30 cellular contexts compared by ENCODE assay signal in the genomic region with DNA sequence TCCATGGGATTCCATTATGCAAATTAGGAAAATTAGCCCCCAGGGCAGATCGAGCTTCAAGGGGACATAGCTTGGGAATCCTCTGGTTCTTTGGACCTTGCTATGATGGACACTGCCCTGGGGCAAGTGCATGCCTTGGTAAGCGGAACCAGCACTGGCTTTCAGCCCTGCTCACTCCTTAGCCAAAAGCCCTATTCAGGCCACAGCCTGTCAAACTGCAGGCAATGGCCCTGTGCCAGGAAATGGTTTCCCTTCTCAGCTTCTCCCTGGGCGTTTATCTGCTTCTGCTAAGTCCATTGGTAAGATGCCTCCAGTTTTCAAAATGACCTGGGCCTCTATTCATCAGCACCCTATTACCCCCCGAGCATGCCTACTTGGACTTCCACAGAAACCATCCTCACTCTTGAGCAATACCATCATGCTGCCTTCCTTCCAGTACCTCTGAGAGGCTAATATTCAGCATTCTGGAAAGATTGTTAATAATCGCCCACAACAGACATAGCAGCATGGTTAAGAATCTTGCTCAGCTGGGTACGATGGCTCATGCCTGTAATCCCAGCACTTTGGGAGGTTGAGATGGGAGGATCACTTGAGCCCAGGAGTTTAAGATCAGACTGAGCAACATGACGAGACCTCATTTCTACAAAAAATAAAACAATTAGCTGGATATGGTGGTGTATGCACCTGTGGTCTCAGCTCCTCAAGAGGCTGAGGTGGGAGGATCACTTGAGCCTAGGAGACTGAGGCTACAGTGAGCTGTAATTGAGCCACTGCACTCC.
DNase-seq lines count a peak whose midpoint lies in the region; ATAC-seq and TF ChIP-seq lines count a peak whose summit lies in the region.
"Had no signal": no experiment of that assay in that cellular context is flagged by ENCODE, and none has a peak within 500 bp of the region (broad histone marks: within the 10 kb centered on the region; RNA-seq: fewer than 3 reads in every experiment).

No MANE protein-coding gene starts in this region.

- H3K4me1 ChIP-seq in BE2C = no peaks in the 10 kb centered on the region

- H3K4me1 Mint-ChIP-seq in activated CD8-positive, alpha-beta T cell treated with anti-CD3 and anti-CD28 coated beads, Interleukin-2, amount 10 ng/mL, durations not matched to agents 7 days and 5 days (ENCODE audit: low read depth) = no peaks in the 10 kb centered on the region
- H3K4me1 Mint-ChIP-seq: CD4-positive, CD25-positive, alpha-beta regulatory T cell; immature natural killer cell had no signal

- TF ChIP-seq CTCF in BE2C (IDR thresholded peaks at IDR 0.05; ENCODE audit: low read depth, low read length) = no peak

- H3K27ac Mint-ChIP-seq in activated CD8-positive, alpha-beta T cell treated with anti-CD3 and anti-CD28 coated beads, Interleukin-2, amount 10 ng/mL, durations not matched to agents 7 days and 5 days = no peak overlapping the region
- H3K27ac Mint-ChIP-seq: activated CD8-positive, alpha-beta T cell treated with anti-CD3 and anti-CD28 coated beads for 36 hours; activated naive CD4-positive, alpha-beta T cell treated with anti-CD3 and anti-CD28 coated beads for 36 hours; CD4-positive, CD25-positive, alpha-beta regulatory T cell; effector memory CD8-positive, alpha-beta T cell; immature natural killer cell; nephron had no signal

- CTCF ChIA-PET in activated CD8-positive, alpha-beta T cell treated with anti-CD3 and anti-CD28 coated beads, Interleukin-2, amount 10 ng/mL, durations not matched to agents 7 days and 5 days (lab: Charles Lee) = no interaction called here

- H3K36me3 ChIP-seq in BE2C = no peaks in the 10 kb centered on the region
- H3K36me3 ChIP-seq: MG63, ovary, suprapubic skin had no signal

- DNase-seq in NCI-H1105 treated with DMSO at 0.1 percent for 48 hours (lab: John Stamatoyannopoulos, UW) (peak; percentile 28), NCI-H1105 (lab: John Stamatoyannopoulos, UW) (no peak), BE2C (peak; percentile 38), NCI-H2029 treated with DMSO at 0.1 percent for 48 hours (lab: John Stamatoyannopoulos, UW) (peak; percentile 46), islet precursor cell (peak; percentile 56), NCI-H1417 (lab: John Stamatoyannopoulos, UW) (no peak)
- no peak for DNase-seq in activated CD4-positive, alpha-beta T cell treated with anti-CD3 and anti-CD28 coated beads for 1 hour
- no peak for DNase-seq in activated CD8-positive, alpha-beta T cell treated with anti-CD3 and anti-CD28 coated beads, Interleukin-2, amount 10 ng/mL, durations not matched to agents 7 days and 5 days
- DNase-seq: activated CD4-positive, CD25-positive, alpha-beta regulatory T cell treated with anti-CD3 and anti-CD28 coated beads, Interleukin-2, amount 50 U/mL, for 72 hours; activated CD8-positive, alpha-beta T cell treated with anti-CD3 and anti-CD28 coated beads for 36 hours; activated naive CD4-positive, alpha-beta T cell treated with anti-CD3 and anti-CD28 coated beads for 36 hours; CD4-positive, CD25-positive, alpha-beta regulatory T cell; effector memory CD8-positive, alpha-beta T cell; erythroblast; immature natural killer cell; KBM-7; left colon; mammary epithelial cell; MG63; NCI-H1436 treated with DMSO at 0.1 percent for 48 hours; NCI-H446 treated with DMSO at 0.1 percent for 48 hours; NK-92 treated with Interleukin-12 subunit alpha and Interleukin-12 subunit beta, amount 100 ng/mL, for 24 hours; ovary; PC-3; retina; Right ventricle myocardium superior; stimulated activated naive CD4-positive, alpha-beta T cell treated with Interleukin-2 at 50 U/mL for 16 hours had no signal

- no peak for ATAC-seq in activated CD8-positive, alpha-beta T cell treated with anti-CD3 and anti-CD28 coated beads, Interleukin-2, amount 10 ng/mL, durations not matched to agents 7 days and 5 days
- ATAC-seq: activated CD8-positive, alpha-beta T cell treated with anti-CD3 and anti-CD28 coated beads for 36 hours; effector memory CD8-positive, alpha-beta T cell; left colon; PC-3 had no signal

- H3K9me3 ChIP-seq in BE2C = no peaks in the 10 kb centered on the region
- H3K9me3 ChIP-seq: MG63, ovary, suprapubic skin had no signal

- H3K4me3 ChIP-seq in BE2C (ENCODE audit: low read depth, low read length) = no peak overlapping the region
- H3K4me3 ChIP-seq: MG63, ovary, skin epidermis, suprapubic skin had no signal

- no peaks in the 10 kb centered on the region for H3K36me3 Mint-ChIP-seq in activated CD8-positive, alpha-beta T cell treated with anti-CD3 and anti-CD28 coated beads, Interleukin-2, amount 10 ng/mL, durations not matched to agents 7 days and 5 days (ENCODE audit: low read depth)
- H3K36me3 Mint-ChIP-seq: CD4-positive, CD25-positive, alpha-beta regulatory T cell had no signal

- no peaks in the 10 kb centered on the region for H3K27me3 ChIP-seq in BE2C
- H3K27me3 ChIP-seq: MG63, ovary, suprapubic skin had no signal

- POLR2A ChIA-PET in activated CD8-positive, alpha-beta T cell treated with anti-CD3 and anti-CD28 coated beads, Interleukin-2, amount 10 ng/mL, durations not matched to agents 7 days and 5 days (lab: Charles Lee) = no interaction called here

- H3K27me3 Mint-ChIP-seq in activated CD8-positive, alpha-beta T cell treated with anti-CD3 and anti-CD28 coated beads, Interleukin-2, amount 10 ng/mL, durations not matched to agents 7 days and 5 days (ENCODE audit: low read depth) = no peaks in the 10 kb centered on the region
- H3K27me3 Mint-ChIP-seq: activated CD8-positive, alpha-beta T cell treated with anti-CD3 and anti-CD28 coated beads for 36 hours; CD4-positive, CD25-positive, alpha-beta regulatory T cell; effector memory CD8-positive, alpha-beta T cell had no signal

- H3K9me3 Mint-ChIP-seq in activated CD8-positive, alpha-beta T cell treated with anti-CD3 and anti-CD28 coated beads, Interleukin-2, amount 10 ng/mL, durations not matched to agents 7 days and 5 days (ENCODE audit: insufficient read depth) = peaks cover 5% of the 10 kb centered on the region

- H3K4me3 Mint-ChIP-seq in activated CD8-positive, alpha-beta T cell treated with anti-CD3 and anti-CD28 coated beads, Interleukin-2, amount 10 ng/mL, durations not matched to agents 7 days and 5 days = no peak overlapping the region
- H3K4me3 Mint-ChIP-seq: activated CD8-positive, alpha-beta T cell treated with anti-CD3 and anti-CD28 coated beads for 36 hours; activated naive CD4-positive, alpha-beta T cell treated with anti-CD3 and anti-CD28 coated beads for 36 hours; CD4-positive, CD25-positive, alpha-beta regulatory T cell; effector memory CD8-positive, alpha-beta T cell; immature natural killer cell; nephron had no signal

Comparison
In these comparisons a context has a peak if more than half of its experiments do, and no peak if none do; other contexts are left out.
1. DNase-seq: peak in NCI-H1105 treated with DMSO at 0.1 percent for 48 hours (single experiment), BE2C (single experiment), NCI-H2029 treated with DMSO at 0.1 percent for 48 hours (single experiment) and islet precursor cell (single experiment); none in NCI-H1105 (single experiment), activated CD4-positive, alpha-beta T cell treated with anti-CD3 and anti-CD28 coated beads for 1 hour (single experiment), NCI-H1417 (0 of 3) and activated CD8-positive, alpha-beta T cell treated with anti-CD3 and anti-CD28 coated beads, Interleukin-2, amount 10 ng/mL, durations not matched to agents 7 days and 5 days (single experiment).